8 cellular contexts compared by ENCODE assay signal in the genomic region with DNA sequence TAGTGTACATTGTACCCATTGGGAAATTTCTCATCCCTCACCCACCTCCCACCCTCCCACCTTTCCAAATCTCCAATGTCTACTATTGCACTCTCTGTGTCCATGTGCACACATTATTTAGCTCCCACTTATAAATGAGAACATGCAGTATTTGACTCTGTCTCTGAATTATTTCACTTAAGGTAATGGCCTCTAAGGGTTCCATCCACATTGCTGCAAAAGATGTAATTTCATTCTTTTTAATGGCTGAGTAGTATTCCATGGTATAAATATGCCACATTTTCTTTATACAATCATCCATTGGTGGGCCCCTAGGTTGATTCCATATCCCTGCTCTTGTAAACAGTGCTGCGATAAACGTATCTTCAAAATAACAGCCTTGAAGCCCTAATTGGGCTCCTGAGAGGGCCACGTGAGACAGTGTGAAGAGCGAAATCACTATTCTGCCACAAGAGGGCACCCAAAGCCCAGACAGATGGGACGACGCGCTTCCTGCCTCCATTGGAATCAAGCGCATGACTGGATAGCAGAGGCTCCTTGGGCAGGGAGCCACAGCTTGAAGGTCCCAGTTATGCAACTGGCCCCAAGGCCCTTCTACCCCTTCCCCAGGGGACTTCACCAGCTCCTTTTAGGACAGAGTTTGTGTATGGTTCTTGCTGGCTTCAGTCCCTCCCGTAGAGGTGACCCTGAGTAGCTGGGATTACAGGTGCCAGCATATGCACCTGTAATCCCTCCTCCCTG. TPM values are rescaled to one million over a fixed set of nuclear protein-coding genes. Genes with fewer than 3 reads are reported as not detected.
A peak's percentile ranks its signal among the peaks of the same experiment; 100 is the strongest.
DNase-seq lines count a peak whose midpoint lies in the region; ATAC-seq lines count a peak whose summit lies in the region.

No MANE protein-coding gene starts in this region.

- DNase-seq in G401 (ENCODE audit: low spot score) (peak; percentile 88), NCI-H524 treated with DMSO at 0.1 percent for 48 hours (lab: John Stamatoyannopoulos, UW) (peak; percentile 82), cerebellar cortex (ENCODE audit: low spot score) (peak; percentile 90), kidney glomerular epithelial cell (lab: John Stamatoyannopoulos, UW) (peak; percentile 66)
- DNase-seq in activated CD4-positive, CD25-positive, alpha-beta regulatory T cell treated with anti-CD3 and anti-CD28 coated beads, Interleukin-2, amount 50 U/mL, for 72 hours, result peak; percentile 69
- DNase-seq in stimulated activated CD4-positive, alpha-beta T cell treated with anti-CD3 and anti-CD28 coated beads, Interleukin-2, amount 100 ng/mL, for 4 hours (ENCODE audit: low read depth), result peak; percentile 65

- ATAC-seq in HG03432 (IDR thresholded peaks at IDR 0.05; ENCODE audit: unreplicated experiment) (peak; percentile 33), HG03025 (IDR thresholded peaks at IDR 0.05; ENCODE audit: low FRiP score, unreplicated experiment) (no peak)

- in situ Hi-C loops in G401 (cut with HindIII; ENCODE audit: low sequenced_read_pairs), result no loop called here

RNA-seq across cellular contexts. Expression of gene CD27, which starts 21.3 kb away (rescaled TPM):
- not detected in 2 replicates for total RNA-seq in G401 (2014; rRNA removed; shearing (Covaris generic))

RNA-seq across cellular contexts. Expression of gene TAPBPL, which starts 28.4 kb away (rescaled TPM):
- total RNA-seq in G401 (2014; rRNA removed; shearing (Covaris generic)), result 0.25 TPM in 1 of 2 replicates, not detected in the other

RNA-seq across cellular contexts. Expression of gene LTBR, which starts 39.5 kb away (rescaled TPM):
- 0.86 and 10.1 TPM in 2 replicates for total RNA-seq in G401 (2014; rRNA removed; shearing (Covaris generic))

RNA-seq across cellular contexts. Expression of gene VAMP1, which starts 47.0 kb away (rescaled TPM):
- 7.6 and 9.3 TPM in 2 replicates for total RNA-seq in G401 (2014; rRNA removed; shearing (Covaris generic))

RNA-seq across cellular contexts. Expression of gene SCNN1A, which starts 48.1 kb away (rescaled TPM):
- 28.7 and 67.9 TPM in 2 replicates for total RNA-seq in G401 (2014; rRNA removed; shearing (Covaris generic))
